ENCODE assay signal across 13 cellular contexts in the genomic region with DNA sequence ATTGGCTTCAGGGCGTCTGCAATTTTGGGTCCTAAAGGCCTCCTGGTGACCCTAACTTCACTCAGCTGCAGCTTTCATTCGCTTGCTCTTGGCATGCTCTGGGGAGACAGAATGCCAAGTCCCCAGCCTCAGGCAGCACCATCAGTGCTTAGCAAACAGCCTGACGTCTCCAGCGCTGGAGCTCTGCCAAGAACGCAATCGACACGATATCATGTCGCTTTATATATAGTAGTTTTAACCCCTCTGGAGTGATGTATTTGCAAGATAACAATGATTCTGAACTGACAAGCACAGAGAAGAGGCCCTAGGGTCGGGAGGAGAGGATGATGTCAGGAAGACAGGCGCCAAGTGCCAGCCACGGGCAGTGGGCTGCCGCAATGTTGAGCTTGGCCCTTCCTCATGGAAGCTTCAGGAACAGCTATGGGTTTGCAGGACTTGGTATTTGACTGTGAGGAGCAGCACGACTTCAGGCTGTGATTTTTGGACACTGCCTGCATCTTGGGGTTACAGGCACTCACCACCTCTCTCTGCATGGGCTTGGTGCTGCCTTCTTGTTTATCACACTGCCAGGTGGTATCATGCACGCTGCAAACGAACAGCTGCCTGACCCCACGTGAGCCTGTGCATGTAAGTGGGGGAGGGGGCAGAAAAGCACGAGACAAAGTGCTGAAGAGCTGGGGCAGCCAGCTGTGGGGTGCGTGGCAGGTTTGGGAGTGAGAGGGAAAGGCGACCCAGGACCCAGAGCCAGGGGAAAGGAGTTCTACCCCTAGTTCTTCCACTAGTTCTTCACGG. TPM values are rescaled to one million over a fixed set of nuclear protein-coding genes. Genes with fewer than 3 reads are reported as not detected.
DNase-seq lines count a peak whose midpoint lies in the region; ATAC-seq, FAIRE-seq and TF ChIP-seq lines count a peak whose summit lies in the region.
"Had no signal": no experiment of that assay in that cellular context is flagged by ENCODE, and none has a peak within 500 bp of the region (broad histone marks: within the 10 kb centered on the region; RNA-seq: fewer than 3 reads in every experiment).

No MANE protein-coding gene starts in this region.

- H3K4me3 ChIP-seq in BLaER1 = no peak overlapping the region
- no peak overlapping the region for H3K4me3 ChIP-seq in bronchial epithelial cell (ENCODE audit: low read depth, low read length)
- H3K4me3 ChIP-seq: pancreas, testis had no signal

- ATAC-seq in HG02885 (IDR thresholded peaks at IDR 0.05; ENCODE audit: poor library complexity, unreplicated experiment) = no peak
- no peak for ATAC-seq in GM18519 (IDR thresholded peaks at IDR 0.05; ENCODE audit: low FRiP score, unreplicated experiment)
- ATAC-seq in HG02938 (IDR thresholded peaks at IDR 0.05; ENCODE audit: unreplicated experiment) = no peak
- ATAC-seq: pancreas had no signal

- H3K9me3 ChIP-seq in BLaER1 = peaks cover 4% of the 10 kb centered on the region
- H3K9me3 ChIP-seq: pancreas, testis had no signal

- H3K4me2 ChIP-seq in BLaER1 = peak overlapping the region; percentile 74

- H3K4me1 ChIP-seq in BLaER1 = peaks cover 58% of the 10 kb centered on the region
- H3K4me1 ChIP-seq: pancreas, testis had no signal

- FAIRE-seq in bronchial epithelial cell (lab: Jason Lieb, UNC) = no peak
- FAIRE-seq: pancreas had no signal

- TF ChIP-seq CTCF in bronchial epithelial cell (IDR thresholded peaks at IDR 0.05; ENCODE audit: insufficient read depth, low read length, severe bottlenecking) = no peak

- no peak overlapping the region for H3K27ac ChIP-seq in BLaER1
- H3K27ac ChIP-seq: HL-60, pancreas, testis had no signal

- H3K36me3 ChIP-seq in BLaER1 = no peaks in the 10 kb centered on the region
- no peaks in the 10 kb centered on the region for H3K36me3 ChIP-seq in bronchial epithelial cell (ENCODE audit: control insufficient read depth, insufficient read depth, low read length)
- H3K36me3 ChIP-seq: pancreas had no signal

- peak; percentile 26 for DNase-seq in NAMALWA (ENCODE audit: low spot score)
- DNase-seq in NCI-H345 (lab: John Stamatoyannopoulos, UW) = peak; percentile 98
- DNase-seq in bronchial epithelial cell (ENCODE audit: low read depth) = peak; percentile 10
- DNase-seq in AG08395 (ENCODE audit: low spot score) = no peak
- DNase-seq: activated naive CD8-positive, alpha-beta T cell treated with anti-CD3 and anti-CD28 coated beads for 36 hours; NCI-H226; testis had no signal

- peaks cover 73% of the 10 kb centered on the region for H3K27me3 ChIP-seq in BLaER1
- no peaks in the 10 kb centered on the region for H3K27me3 ChIP-seq in bronchial epithelial cell (ENCODE audit: control insufficient read depth, insufficient read depth, low read length)
- H3K27me3 ChIP-seq: pancreas, testis had no signal

- H3K9ac ChIP-seq in BLaER1 = no peak overlapping the region

- H4K20me1 ChIP-seq in BLaER1 = peaks cover 100% of the 10 kb centered on the region

RNA-seq across cellular contexts. Expression of a gene that starts 26.1 kb away (rescaled TPM):
- under 0.01 TPM in 1 of 2 replicates, not detected in the other for total RNA-seq in bronchial epithelial cell

RNA-seq across cellular contexts. Expression of a gene that starts 54.2 kb away (rescaled TPM):
- 2.9 and 3.4 TPM in 2 replicates for total RNA-seq in bronchial epithelial cell
